In the genomic region with DNA sequence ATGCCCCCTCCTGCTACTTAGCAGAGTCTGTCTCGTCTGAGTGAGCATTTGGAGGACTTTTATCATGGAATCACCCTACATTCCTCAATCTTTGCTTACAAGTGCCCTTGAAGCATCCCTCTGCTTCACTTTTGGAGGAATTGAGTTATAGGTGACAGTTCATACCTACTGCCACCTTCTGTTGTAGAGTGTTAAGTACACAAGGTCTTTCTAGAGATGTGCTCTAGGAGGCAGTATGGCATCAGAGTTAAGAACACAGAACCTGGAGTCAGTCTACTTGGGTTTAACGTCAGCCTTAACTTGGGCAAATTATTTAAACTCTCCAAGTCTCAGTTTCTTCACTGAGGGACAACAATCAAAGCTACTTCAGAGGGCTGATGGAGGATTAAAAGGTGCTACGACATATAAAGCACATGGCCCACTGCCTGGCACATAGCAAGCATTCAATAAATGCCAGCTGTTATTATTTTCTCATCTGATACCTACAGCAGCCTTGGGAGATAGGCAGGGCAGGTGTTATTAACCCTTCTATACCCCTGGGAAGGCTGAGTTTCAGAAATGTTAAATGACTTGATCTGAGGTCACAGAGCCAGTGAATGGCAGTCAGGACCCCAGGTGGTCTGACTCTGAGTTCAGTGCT, we compare ENCODE assay signal across 9 cellular contexts.
DNase-seq lines count a peak whose midpoint lies in the region; ATAC-seq and TF ChIP-seq lines count a peak whose summit lies in the region.
"Had no signal": no experiment of that assay in that cellular context is flagged by ENCODE, and none has a peak within 500 bp of the region (broad histone marks: within the 10 kb centered on the region; RNA-seq: fewer than 3 reads in every experiment).

No MANE protein-coding gene starts in this region.

- TF ChIP-seq EP300 in sigmoid colon (IDR thresholded peaks at IDR 0.05): no peak

- no peaks in the 10 kb centered on the region for H3K27me3 ChIP-seq in sigmoid colon
- H3K27me3 ChIP-seq: BLaER1 had no signal

- H3K27ac ChIP-seq in OCI-LY7 (ENCODE audit: low read depth, low read length, poor library complexity, severe bottlenecking) (no peak overlapping the region), sigmoid colon (no peak overlapping the region)
- H3K27ac ChIP-seq: BLaER1 had no signal

- H2AFZ ChIP-seq in OCI-LY7 (ENCODE audit: low read length): no peak overlapping the region

- TF ChIP-seq CTCF in HFF-Myc (IDR thresholded peaks at IDR 0.05; ENCODE audit: low read depth, low read length, missing control alignments) (peak; percentile 33), OCI-LY7 (conservative IDR thresholded peaks at IDR 0.05; ENCODE audit: low read length) (peak; percentile 88), sigmoid colon (IDR thresholded peaks at IDR 0.05) (no peak)

- CTCF ChIA-PET in OCI-LY7 (lab: Charles Lee; ENCODE audit: unreplicated experiment): no interaction called here

- H3K79me2 ChIP-seq in OCI-LY7 (ENCODE audit: insufficient read depth, low read depth, low read length): no peaks in the 10 kb centered on the region

- BruUV-seq in OCI-LY7 (replicated peaks; lab: Mats Ljungman, UMichigan): no TSS peak

- no peak overlapping the region for H3K4me2 ChIP-seq in OCI-LY7 (ENCODE audit: low read length)
- H3K4me2 ChIP-seq: BLaER1 had no signal

- H3K36me3 ChIP-seq in OCI-LY7 (ENCODE audit: insufficient read depth, low read length) (no peaks in the 10 kb centered on the region), sigmoid colon (no peaks in the 10 kb centered on the region)
- H3K36me3 ChIP-seq: BLaER1 had no signal

- H3K9me2 ChIP-seq in OCI-LY7 (ENCODE audit: insufficient read depth, low read length): no peaks in the 10 kb centered on the region

- DNase-seq in NCI-H1105 treated with DMSO at 0.1 percent for 48 hours (lab: John Stamatoyannopoulos, UW) (peak; percentile 9), NCI-H1105 (lab: John Stamatoyannopoulos, UW) (no peak), HFF-Myc (ENCODE audit: extremely low read depth, low read depth) (no peak), OCI-LY7 (ENCODE audit: low spot score) (peak; percentile 65), fibroblast of the conjunctiva (ENCODE audit: low read depth) (peak; percentile 14), sigmoid colon (no peak), NCI-H2029 (lab: John Stamatoyannopoulos, UW) (no peak)

- no peak for ATAC-seq in GM19324 (IDR thresholded peaks at IDR 0.05; ENCODE audit: low FRiP score, unreplicated experiment)

- POLR2A ChIA-PET in OCI-LY7 (lab: Charles Lee): no interaction called here

- peaks cover 12% of the 10 kb centered on the region; the same call in 1 of the 2 replicates for H3K9me3 ChIP-seq in OCI-LY7 (ENCODE audit: low read length)
- H3K9me3 ChIP-seq in sigmoid colon: peaks cover 0 to 5% (median 2%) of the 10 kb centered on the region in 4 donors

- no peak overlapping the region for H3K4me3 ChIP-seq in HFF-Myc (replicated peaks; ENCODE audit: low read depth, low read length)
- no peak overlapping the region for H3K4me3 ChIP-seq in OCI-LY7 (ENCODE audit: low read depth, low read length, poor library complexity, severe bottlenecking)
- H3K4me3 ChIP-seq in sigmoid colon: no peak overlapping the region
- H3K4me3 ChIP-seq: BLaER1 had no signal

- intact Hi-C loops in OCI-LY7 (cut with micrococcal nuclease; ENCODE audit: unreplicated experiment): no loop called here
- intact Hi-C loops in sigmoid colon (cut with DNase I): no loop called here

- H3K4me1 ChIP-seq in OCI-LY7 (ENCODE audit: insufficient read depth, low read length, poor library complexity, severe bottlenecking) (no peaks in the 10 kb centered on the region), sigmoid colon (no peaks in the 10 kb centered on the region)
- H3K4me1 ChIP-seq: BLaER1 had no signal

- H4K20me1 ChIP-seq in OCI-LY7 (ENCODE audit: insufficient read depth, low read length): no peaks in the 10 kb centered on the region
- H4K20me1 ChIP-seq: BLaER1 had no signal

- TF ChIP-seq POLR2A in sigmoid colon (IDR thresholded peaks at IDR 0.05): no peak

- WGBS in sigmoid colon, 2 donors: 25 to 35% methylated on average over 3 of the region's 3 CpGs

Comparison
In these comparisons a context has a peak if more than half of its experiments do, and no peak if none do; other contexts are left out.
1. DNase-seq: peak in NCI-H1105 treated with DMSO at 0.1 percent for 48 hours (single experiment), OCI-LY7 (single experiment) and fibroblast of the conjunctiva (single experiment); none in NCI-H1105 (single experiment), HFF-Myc (single experiment), sigmoid colon (single experiment) and NCI-H2029 (single experiment).
2. CTCF ChIP-seq: peak in HFF-Myc (single experiment) and OCI-LY7 (single experiment); none in sigmoid colon (0 of 4).